In the genomic region with DNA sequence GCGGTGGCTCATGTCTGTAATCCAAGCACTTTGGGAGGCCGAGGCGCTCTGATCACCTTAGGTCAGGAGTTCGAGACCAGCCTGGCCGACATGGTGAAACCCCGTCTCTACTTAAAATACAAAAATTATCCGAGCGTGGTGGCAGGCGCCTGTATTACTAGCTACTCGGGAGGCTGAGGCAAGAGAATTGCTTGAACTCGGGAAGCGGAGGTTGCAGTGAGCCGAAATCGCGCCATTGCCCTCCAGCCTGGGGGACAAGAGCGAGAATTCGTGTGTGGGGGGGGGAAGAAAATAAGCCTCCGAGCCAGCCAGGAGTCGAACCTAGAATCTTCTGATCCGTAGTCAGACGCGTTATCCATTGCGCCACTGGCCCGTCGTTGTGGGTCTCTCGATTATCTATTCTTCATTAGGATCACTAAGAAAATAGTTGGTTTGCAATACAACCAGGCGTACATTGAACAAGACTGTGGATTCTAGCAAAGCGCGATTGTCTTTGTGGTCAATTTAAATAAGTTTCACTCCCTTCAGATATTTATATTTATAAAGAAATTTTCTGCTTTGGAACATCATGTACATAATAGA, we compare ENCODE assay signal across 12 cellular contexts. TPM values are rescaled to one million over a fixed set of nuclear protein-coding genes. Genes with fewer than 3 reads are reported as not detected.
DNase-seq lines count a peak whose midpoint lies in the region; ATAC-seq, FAIRE-seq and TF ChIP-seq lines count a peak whose summit lies in the region.
"Had no signal": no experiment of that assay in that cellular context is flagged by ENCODE, and none has a peak within 500 bp of the region (broad histone marks: within the 10 kb centered on the region; RNA-seq: fewer than 3 reads in every experiment).

No MANE protein-coding gene starts in this region.

- no peak overlapping the region for H2AFZ ChIP-seq in keratinocyte (ENCODE audit: control insufficient read depth, low read length)

- dilution Hi-C loops in keratinocyte (cut with MboI; ENCODE audit: extremely low pct_ligation_motif_present, low sequenced_read_pairs), result no loop called here

- no peak for TF ChIP-seq EP300 in transverse colon (IDR thresholded peaks at IDR 0.05; ENCODE audit: low read depth)

- DNase-seq in EL (peak; percentile 65), astrocyte of the spinal cord (ENCODE audit: low read depth, low spot score) (peak; percentile 49), keratinocyte (ENCODE audit: low read depth, low spot score) (peak; percentile 17), left cardiac atrium (no peak), HT-29 (ENCODE audit: low spot score) (no peak), transverse colon (no peak), SW480 (ENCODE audit: low spot score) (no peak)
- DNase-seq: activated naive CD4-positive, alpha-beta T cell treated with anti-CD3 and anti-CD28 coated beads, Interleukin-2, amount 10 ng/mL, durations not matched to agents 7 days and 5 days; head of caudate nucleus; KBM-7; right cardiac atrium had no signal

- no peak for TF ChIP-seq CTCF in astrocyte of the spinal cord (IDR thresholded peaks at IDR 0.05; ENCODE audit: low read depth, low read length)
- no peak for TF ChIP-seq CTCF in keratinocyte (optimal IDR thresholded peaks at IDR 0.05 in 1 of 3, IDR thresholded peaks at IDR 0.05 in 1 of 3, conservative IDR thresholded peaks at IDR 0.05 in 1 of 3; ENCODE audit: extremely low read depth in 1 of 3, insufficient read depth in 2 of 3, low read length in 3 of 3)
- no peak for TF ChIP-seq CTCF in transverse colon (IDR thresholded peaks at IDR 0.05)

- H3K4me1 ChIP-seq in HUES6 (ENCODE audit: control insufficient read depth, insufficient read depth, low read length) (no peaks in the 10 kb centered on the region; the same call in 1 of the 2 replicates), keratinocyte (ENCODE audit: control insufficient read depth, extremely low read depth, insufficient read depth, low read length) (no peaks in the 10 kb centered on the region), transverse colon (no peaks in the 10 kb centered on the region)

- H3K9me3 ChIP-seq in HUES6 (ENCODE audit: control insufficient read depth, insufficient read depth, low read depth, low read length) (no peaks in the 10 kb centered on the region), keratinocyte (ENCODE audit: control insufficient read depth, low read depth, low read length) (no peaks in the 10 kb centered on the region), transverse colon (peaks cover 0 to 4% of the 10 kb centered on the region in 2 donors)

- ATAC-seq in left cardiac atrium, result no peak
- ATAC-seq: right cardiac atrium had no signal

- H3K36me3 ChIP-seq in HUES6 (ENCODE audit: control insufficient read depth, insufficient read depth, low read length) (no peaks in the 10 kb centered on the region), keratinocyte (ENCODE audit: control insufficient read depth in 2 of 2, extremely low read depth in 1 of 2, insufficient read depth in 2 of 2, low read length in 2 of 2) (no peaks in the 10 kb centered on the region), transverse colon (no peaks in the 10 kb centered on the region)

- intact Hi-C loops in left cardiac atrium (cut with DNase I), result no loop called here
- intact Hi-C loops in transverse colon (cut with DNase I; ENCODE audit: low total_unique reads), result no loop called here

- in situ Hi-C loops in astrocyte of the spinal cord (cut with HindIII; ENCODE audit: low sequenced_read_pairs), result no loop called here
- in situ Hi-C loops in transverse colon (cut with MboI; ENCODE audit: low pct_ligation_motif_present in 1 of 4, low pct_unique_long_range_greater_than_20kb in 1 of 4, low sequenced_read_pairs in 3 of 4), result no loop called here

- H3K4me2 ChIP-seq in keratinocyte (ENCODE audit: control insufficient read depth, extremely low read depth, insufficient read depth, low read depth, low read length), result peak overlapping the region; percentile 62

- no peaks in the 10 kb centered on the region for H3K79me2 ChIP-seq in keratinocyte (ENCODE audit: control insufficient read depth, insufficient read depth, low read length)

- 55 to 56% methylated on average over 13 to 29 of the region's 29 CpGs for WGBS in transverse colon (ENCODE audit: low coverage in 1 of 2), 2 donors

- no peaks in the 10 kb centered on the region for H3K27me3 ChIP-seq in HUES6 (ENCODE audit: control insufficient read depth, insufficient read depth, low read length)
- no peaks in the 10 kb centered on the region for H3K27me3 ChIP-seq in keratinocyte (ENCODE audit: control insufficient read depth, extremely low read depth, insufficient read depth, low read length)
- peaks cover 85% of the 10 kb centered on the region for H3K27me3 ChIP-seq in transverse colon

- H4K20me1 ChIP-seq in keratinocyte (ENCODE audit: control insufficient read depth, extremely low read depth, insufficient read depth, low read length), result no peaks in the 10 kb centered on the region

- FAIRE-seq in keratinocyte (lab: Jason Lieb, UNC), result no peak

- H3K27ac ChIP-seq in HUES6 (ENCODE audit: low read depth, low read length), result no peak overlapping the region
- no peak overlapping the region for H3K27ac ChIP-seq in keratinocyte (ENCODE audit: control insufficient read depth, insufficient read depth, low read length)
- H3K27ac ChIP-seq in transverse colon, result no peak overlapping the region

- H3K9ac ChIP-seq in HUES6 (ENCODE audit: low read length) (peak overlapping the region; percentile 68), keratinocyte (ENCODE audit: control insufficient read depth, extremely low read depth, insufficient read depth, low read length) (no peak overlapping the region)

- TF ChIP-seq POLR2A in transverse colon (IDR thresholded peaks at IDR 0.05), result no peak

- H3K9me1 ChIP-seq in keratinocyte (ENCODE audit: control insufficient read depth, extremely low read depth, insufficient read depth, low read length), result no peaks in the 10 kb centered on the region

- peak overlapping the region; percentile 82 for H3K4me3 ChIP-seq in HUES6 (ENCODE audit: low read depth, low read length)
- H3K4me3 ChIP-seq in astrocyte of the spinal cord (ENCODE audit: low read depth, low read length), result peak overlapping the region; percentile 43
- peak overlapping the region in 2 of 3 experiments; percentile 53 to 61 for H3K4me3 ChIP-seq in keratinocyte (ENCODE audit: control insufficient read depth in 2 of 3, extremely low read depth in 1 of 3, insufficient read depth in 2 of 3, low read depth in 1 of 3, low read length in 3 of 3)
- H3K4me3 ChIP-seq in transverse colon, result no peak overlapping the region

RNA-seq across cellular contexts. Expression of gene PRSS16, which starts 33.9 kb away (rescaled TPM):
- polyA plus RNA-seq in keratinocyte, result 7.5 to 8.9 TPM (median 8.7 TPM) in 3 replicates
- 1.1 TPM for polyA plus RNA-seq in keratinocyte (2011; ENCODE audit: low read depth)
- 7.9 and 8.4 TPM in 2 replicates for polyA plus RNA-seq in keratinocyte (2011; cell fraction: cytosol; rRNA removed)
- polyA plus RNA-seq in keratinocyte (2011; cell fraction: nucleus; rRNA removed), result 9.1 and 9.9 TPM in 2 replicates
- 4.3 and 5.6 TPM in 2 replicates for polyA plus RNA-seq in keratinocyte (2012; ENCODE audit: low replicate concordance)
- 4.5 to 9.8 TPM (median 5.2 TPM) in 3 replicates for polyA minus RNA-seq in keratinocyte
- 3.5 TPM for polyA minus RNA-seq in keratinocyte (2011; cell fraction: cytosol; rRNA and poly(A)+ RNA removed)
- 2.3 and 2.4 TPM in 2 replicates for polyA minus RNA-seq in keratinocyte (2011; cell fraction: nucleus; rRNA and poly(A)+ RNA removed)
- under 1 TPM; 0.31 to 0.88 TPM for total RNA-seq in left cardiac atrium
- 3.9 and 6.0 TPM in 2 replicates for total RNA-seq in HT-29 (2014; rRNA removed; shearing (Covaris generic))
- total RNA-seq in transverse colon, result 10 to 100 TPM in 3 of 4 donors, 1 to 10 TPM in 1; 9.0 to 34.5 (median 18.8) TPM

Comparison
In these comparisons a context has a peak if more than half of its experiments do, and no peak if none do; other contexts are left out.
1. DNase-seq: peak in EL (single experiment), astrocyte of the spinal cord (single experiment) and keratinocyte (single experiment); none in left cardiac atrium (single experiment), HT-29 (single experiment), transverse colon (single experiment) and SW480 (single experiment).
2. H3K4me3 ChIP-seq: peak in HUES6 (single experiment), astrocyte of the spinal cord (single experiment) and keratinocyte (2 of 3); none in transverse colon (0 of 4).